1 cellular context compared by ENCODE assay signal in the genomic region with DNA sequence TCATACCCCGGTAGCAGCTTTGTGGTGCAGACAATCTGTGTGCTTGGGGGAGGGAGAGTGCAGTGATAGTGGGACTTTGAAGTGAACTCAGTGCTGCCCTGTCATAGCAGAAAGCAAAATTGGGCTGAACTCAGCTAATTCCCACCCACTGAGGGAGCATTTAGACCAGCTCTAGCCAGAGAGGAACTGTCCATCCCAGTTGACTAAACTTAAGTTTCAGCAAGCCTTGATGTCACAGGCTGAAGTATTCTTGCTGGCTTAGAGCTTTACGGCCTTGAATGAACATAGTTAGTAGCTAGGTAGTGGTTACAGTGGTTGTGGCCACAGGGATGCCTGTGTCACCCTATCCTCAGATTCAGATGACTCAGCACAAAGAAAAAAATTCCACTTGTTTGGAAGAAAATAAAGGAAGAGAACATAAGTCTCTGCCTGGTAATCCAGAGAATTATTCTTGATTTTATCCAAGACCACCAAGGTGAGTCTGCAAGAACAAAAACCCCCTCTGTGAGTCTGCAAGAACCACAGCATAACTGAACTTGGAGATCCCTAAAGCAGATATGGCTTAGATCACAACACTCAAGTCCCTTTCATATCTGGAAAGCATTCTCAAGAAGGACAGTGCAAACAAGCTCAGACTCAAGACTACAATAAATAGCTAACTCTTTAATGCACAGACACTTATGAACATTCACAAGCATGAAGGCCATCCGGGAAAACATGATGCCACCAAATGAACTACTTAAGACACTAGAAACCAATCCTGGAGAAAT.
TF ChIP-seq lines count a peak whose summit lies in the region.

No MANE protein-coding gene starts in this region.

TF ChIP-seq in H1, 55 proteins besides CTCF, POLR2A, EP300 and RAD21:
- peak; percentile 61; the same call in 1 of the 2 replicates for TF ChIP-seq BACH1 (IDR thresholded peaks at IDR 0.05; ENCODE audit: low read length)
- TF ChIP-seq SAP30 (IDR thresholded peaks at IDR 0.05; ENCODE audit: insufficient read depth, insufficient replicate concordance, low read length), result no peak
- peak; percentile 39; the same call in 1 of the 2 replicates for TF ChIP-seq MAFK (IDR thresholded peaks at IDR 0.05; ENCODE audit: low read depth, low read length)
